4 cellular contexts compared by ENCODE assay signal in the genomic region with DNA sequence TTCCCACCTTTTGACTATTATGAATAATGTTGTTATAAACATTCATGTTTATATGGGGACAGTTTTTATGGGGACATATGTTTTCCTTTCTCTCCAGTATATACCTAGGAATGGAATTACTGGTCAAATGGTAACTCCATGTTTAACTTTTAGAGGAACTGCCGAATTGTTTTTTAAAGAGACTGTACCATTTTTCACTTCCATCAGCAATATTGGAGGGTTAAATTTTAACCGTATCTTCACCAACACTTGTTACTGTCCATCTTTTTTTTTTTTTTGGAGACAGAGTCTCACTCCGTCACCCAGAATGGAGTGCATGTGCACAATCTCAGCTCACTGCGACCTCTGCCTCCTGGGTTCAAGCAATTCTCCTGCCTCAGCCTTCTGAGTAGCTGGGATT.
TF ChIP-seq lines count a peak whose summit lies in the region.

No MANE protein-coding gene starts in this region.

TF ChIP-seq in HepG2, 621 proteins besides CTCF, POLR2A, EP300 and RAD21:
- TF ChIP-seq MAFF (IDR thresholded peaks at IDR 0.05; ENCODE audit: low read depth, low read length) = peak; percentile 24; the same call in 1 of the 2 replicates
- peak in 1 of 2 experiments; percentile 55; a peak in 1 of 4 replicates for TF ChIP-seq MAFK (conservative IDR thresholded peaks at IDR 0.05 in 1 of 2, IDR thresholded peaks at IDR 0.05 in 1 of 2; ENCODE audit: low read length in 2 of 2)
- TF ChIP-seq HOXA9 (CRISPR knock-in tag; IDR thresholded peaks at IDR 0.05; ENCODE audit: borderline replicate concordance) = no peak
- TF ChIP-seq HNRNPK (IDR thresholded peaks at IDR 0.05; ENCODE audit: low read depth, low read length, poor library complexity, severe bottlenecking) = no peak
- no peak for TF ChIP-seq GZF1 (CRISPR knock-in tag; IDR thresholded peaks at IDR 0.05)
- TF ChIP-seq ZNF335 (CRISPR knock-in tag; IDR thresholded peaks at IDR 0.05) = no peak

TF ChIP-seq in A549, 52 proteins besides CTCF, POLR2A, EP300 and RAD21:
- TF ChIP-seq SMC3 (IDR thresholded peaks at IDR 0.05) = no peak
- peak; percentile 49 for TF ChIP-seq MAFK (IDR thresholded peaks at IDR 0.05; ENCODE audit: partially characterized antibody)

TF ChIP-seq in IMR-90, 13 proteins besides CTCF, POLR2A, EP300 and RAD21:
- TF ChIP-seq MAFK (IDR thresholded peaks at IDR 0.05; ENCODE audit: low read depth, low read length) = peak; percentile 57
- no peak for TF ChIP-seq MXI1 (IDR thresholded peaks at IDR 0.05; ENCODE audit: borderline replicate concordance, low read depth, low read length)
- TF ChIP-seq CHD1 (IDR thresholded peaks at IDR 0.05; ENCODE audit: low read depth, low read length) = no peak
- TF ChIP-seq BHLHE40 (IDR thresholded peaks at IDR 0.05; ENCODE audit: low read depth, low read length) = no peak
- TF ChIP-seq MAZ (IDR thresholded peaks at IDR 0.05; ENCODE audit: borderline replicate concordance, low read depth, low read length) = no peak
- TF ChIP-seq RCOR1 (IDR thresholded peaks at IDR 0.05; ENCODE audit: insufficient replicate concordance, low read length) = no peak

TF ChIP-seq in K562, 482 proteins besides CTCF, POLR2A, EP300 and RAD21:
- peak; percentile 29; the same call in 1 of the 2 replicates for TF ChIP-seq ZNF316 (IDR thresholded peaks at IDR 0.05)
- TF ChIP-seq, protein P1, sequence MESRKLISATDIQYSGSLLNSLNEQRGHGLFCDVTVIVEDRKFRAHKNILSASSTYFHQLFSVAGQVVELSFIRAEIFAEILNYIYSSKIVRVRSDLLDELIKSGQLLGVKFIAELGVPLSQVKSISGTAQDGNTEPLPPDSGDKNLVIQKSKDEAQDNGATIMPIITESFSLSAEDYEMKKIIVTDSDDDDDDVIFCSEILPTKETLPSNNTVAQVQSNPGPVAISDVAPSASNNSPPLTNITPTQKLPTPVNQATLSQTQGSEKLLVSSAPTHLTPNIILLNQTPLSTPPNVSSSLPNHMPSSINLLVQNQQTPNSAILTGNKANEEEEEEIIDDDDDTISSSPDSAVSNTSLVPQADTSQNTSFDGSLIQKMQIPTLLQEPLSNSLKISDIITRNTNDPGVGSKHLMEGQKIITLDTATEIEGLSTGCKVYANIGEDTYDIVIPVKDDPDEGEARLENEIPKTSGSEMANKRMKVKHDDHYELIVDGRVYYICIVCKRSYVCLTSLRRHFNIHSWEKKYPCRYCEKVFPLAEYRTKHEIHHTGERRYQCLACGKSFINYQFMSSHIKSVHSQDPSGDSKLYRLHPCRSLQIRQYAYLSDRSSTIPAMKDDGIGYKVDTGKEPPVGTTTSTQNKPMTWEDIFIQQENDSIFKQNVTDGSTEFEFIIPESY (CRISPR knock-in tag; IDR thresholded peaks at IDR 0.05) = no peak
